2 cellular contexts compared by ENCODE assay signal in the genomic region with DNA sequence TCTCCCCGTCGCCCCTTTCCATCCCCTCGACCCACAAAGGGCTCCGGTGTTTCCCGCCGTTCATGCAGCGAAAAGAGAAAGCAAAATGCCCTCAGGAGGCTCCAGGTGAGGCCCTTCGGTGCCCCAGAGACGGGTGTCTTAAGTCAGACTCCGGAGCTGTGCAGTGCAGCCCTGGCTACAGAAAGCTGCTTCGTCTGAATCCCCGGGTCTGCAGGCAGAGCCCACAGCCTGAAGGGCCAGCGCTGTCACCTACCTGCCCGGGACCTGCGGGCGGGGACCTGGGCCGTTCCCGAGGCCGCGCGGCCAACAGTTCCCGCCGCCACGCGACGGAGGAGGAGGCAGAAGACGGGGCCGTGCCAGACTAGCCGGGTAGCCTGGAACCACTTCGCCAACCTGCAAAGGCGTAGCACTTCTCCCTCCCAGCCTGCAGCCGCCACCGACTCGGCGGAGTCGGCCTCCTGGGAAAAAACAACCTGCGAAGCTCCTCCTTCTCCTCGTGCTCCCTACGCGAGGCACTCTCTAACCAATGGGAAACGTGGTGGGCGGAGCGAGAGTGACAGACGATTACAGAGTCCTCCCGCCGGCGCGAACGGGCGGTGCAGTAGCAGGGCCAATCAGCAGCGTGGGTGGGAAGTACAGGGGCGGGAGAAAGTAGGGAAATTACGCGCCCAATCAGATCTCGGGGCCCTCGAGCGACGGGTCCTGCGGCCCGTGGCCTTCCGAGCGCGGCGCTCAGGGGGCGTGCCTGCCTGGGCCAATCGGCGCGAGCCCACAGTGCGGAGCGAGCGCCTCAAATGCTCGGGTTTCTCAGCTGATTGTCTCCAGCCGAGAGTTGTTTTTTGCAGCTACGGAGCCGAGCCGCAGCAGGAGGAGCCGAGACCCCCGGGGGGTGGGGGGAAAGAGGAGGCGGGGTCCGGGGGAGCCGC.
TF ChIP-seq lines count a peak whose summit lies in the region.

A gene with protein sequence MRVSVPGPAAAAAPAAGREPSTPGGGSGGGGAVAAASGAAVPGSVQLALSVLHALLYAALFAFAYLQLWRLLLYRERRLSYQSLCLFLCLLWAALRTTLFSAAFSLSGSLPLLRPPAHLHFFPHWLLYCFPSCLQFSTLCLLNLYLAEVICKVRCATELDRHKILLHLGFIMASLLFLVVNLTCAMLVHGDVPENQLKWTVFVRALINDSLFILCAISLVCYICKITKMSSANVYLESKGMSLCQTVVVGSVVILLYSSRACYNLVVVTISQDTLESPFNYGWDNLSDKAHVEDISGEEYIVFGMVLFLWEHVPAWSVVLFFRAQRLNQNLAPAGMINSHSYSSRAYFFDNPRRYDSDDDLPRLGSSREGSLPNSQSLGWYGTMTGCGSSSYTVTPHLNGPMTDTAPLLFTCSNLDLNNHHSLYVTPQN (plus strand): TSS at position 774 of the 926 bp plus-strand sequence. CDS start 312 bp downstream, outside the sequence.
TXNDC16 (minus strand) TSS at position 443 of the 926 bp plus-strand sequence. CDS start 8,948 bp downstream, outside the sequence.

TF ChIP-seq in HCT116, 20 proteins besides CTCF, POLR2A, EP300 and RAD21:
- TF ChIP-seq CBX3 (IDR thresholded peaks at IDR 0.05; ENCODE audit: low read depth), result peak; percentile 51
- TF ChIP-seq SIN3A (IDR thresholded peaks at IDR 0.05; ENCODE audit: low read depth), result peak; percentile 85
- TF ChIP-seq ZBTB33 (IDR thresholded peaks at IDR 0.05; ENCODE audit: extremely low read depth, insufficient replicate concordance, low read length), result no peak
- peak; percentile 21; the same call in 1 of the 2 replicates for TF ChIP-seq ZFX (IDR thresholded peaks at IDR 0.05)
- TF ChIP-seq YY1 (IDR thresholded peaks at IDR 0.05; ENCODE audit: extremely low read depth, insufficient replicate concordance, low read depth, low read length), result no peak
- no peak for TF ChIP-seq TCF7L2 (IDR thresholded peaks at IDR 0.05; ENCODE audit: borderline replicate concordance, extremely low read depth, insufficient read depth, insufficient read length)
- peak; percentile 68 for TF ChIP-seq EGR1 (IDR thresholded peaks at IDR 0.05; ENCODE audit: low read depth)
- no peak for TF ChIP-seq FOSL1 (IDR thresholded peaks at IDR 0.05; ENCODE audit: low read depth)
- peak; percentile 95 for TF ChIP-seq SP1 (IDR thresholded peaks at IDR 0.05; ENCODE audit: low read depth)
- TF ChIP-seq POLR2AphosphoS5 (IDR thresholded peaks at IDR 0.05; ENCODE audit: low read depth, low read length), result peak; percentile 55
- no peak for TF ChIP-seq ELF1 (IDR thresholded peaks at IDR 0.05; ENCODE audit: borderline replicate concordance, low read depth)
- no peak for TF ChIP-seq ZNF274 (IDR thresholded peaks at IDR 0.05; ENCODE audit: low read depth, low read length)
- TF ChIP-seq MAX (IDR thresholded peaks at IDR 0.05), result peak; percentile 96
TF ChIP-seq in HCT116: peak in this region for 7.

TF ChIP-seq in neural cell, 6 proteins besides CTCF, POLR2A, EP300 and RAD21:
- TF ChIP-seq SMC3 (conservative IDR thresholded peaks at IDR 0.05; ENCODE audit: poor library complexity), result peak; percentile 41
- peak; percentile 94 for TF ChIP-seq TAF1 (IDR thresholded peaks at IDR 0.05; ENCODE audit: low read depth)
- no peak for TF ChIP-seq EZH2 (IDR thresholded peaks at IDR 0.05; ENCODE audit: borderline replicate concordance, insufficient read depth, low read length, poor library complexity, severe bottlenecking)
- TF ChIP-seq MXI1 (conservative IDR thresholded peaks at IDR 0.05; ENCODE audit: poor library complexity, severe bottlenecking), result peak; percentile 80
- TF ChIP-seq, protein P1, sequence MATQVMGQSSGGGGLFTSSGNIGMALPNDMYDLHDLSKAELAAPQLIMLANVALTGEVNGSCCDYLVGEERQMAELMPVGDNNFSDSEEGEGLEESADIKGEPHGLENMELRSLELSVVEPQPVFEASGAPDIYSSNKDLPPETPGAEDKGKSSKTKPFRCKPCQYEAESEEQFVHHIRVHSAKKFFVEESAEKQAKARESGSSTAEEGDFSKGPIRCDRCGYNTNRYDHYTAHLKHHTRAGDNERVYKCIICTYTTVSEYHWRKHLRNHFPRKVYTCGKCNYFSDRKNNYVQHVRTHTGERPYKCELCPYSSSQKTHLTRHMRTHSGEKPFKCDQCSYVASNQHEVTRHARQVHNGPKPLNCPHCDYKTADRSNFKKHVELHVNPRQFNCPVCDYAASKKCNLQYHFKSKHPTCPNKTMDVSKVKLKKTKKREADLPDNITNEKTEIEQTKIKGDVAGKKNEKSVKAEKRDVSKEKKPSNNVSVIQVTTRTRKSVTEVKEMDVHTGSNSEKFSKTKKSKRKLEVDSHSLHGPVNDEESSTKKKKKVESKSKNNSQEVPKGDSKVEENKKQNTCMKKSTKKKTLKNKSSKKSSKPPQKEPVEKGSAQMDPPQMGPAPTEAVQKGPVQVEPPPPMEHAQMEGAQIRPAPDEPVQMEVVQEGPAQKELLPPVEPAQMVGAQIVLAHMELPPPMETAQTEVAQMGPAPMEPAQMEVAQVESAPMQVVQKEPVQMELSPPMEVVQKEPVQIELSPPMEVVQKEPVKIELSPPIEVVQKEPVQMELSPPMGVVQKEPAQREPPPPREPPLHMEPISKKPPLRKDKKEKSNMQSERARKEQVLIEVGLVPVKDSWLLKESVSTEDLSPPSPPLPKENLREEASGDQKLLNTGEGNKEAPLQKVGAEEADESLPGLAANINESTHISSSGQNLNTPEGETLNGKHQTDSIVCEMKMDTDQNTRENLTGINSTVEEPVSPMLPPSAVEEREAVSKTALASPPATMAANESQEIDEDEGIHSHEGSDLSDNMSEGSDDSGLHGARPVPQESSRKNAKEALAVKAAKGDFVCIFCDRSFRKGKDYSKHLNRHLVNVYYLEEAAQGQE (IDR thresholded peaks at IDR 0.05; ENCODE audit: borderline replicate concordance), result peak; percentile 81
- TF ChIP-seq POLR2AphosphoS5 (IDR thresholded peaks at IDR 0.05), result peak; percentile 97
